1 cellular context compared by ENCODE assay signal in genomic region chr2:233349005-233349998, GRCh38.
TF ChIP-seq lines count a peak whose summit lies in the region.

No MANE protein-coding gene starts in this region.

TF ChIP-seq in HepG2, 621 proteins besides CTCF, POLR2A, EP300 and RAD21 (continued from another document and continues in another):
- no peak for TF ChIP-seq ZNF18 (CRISPR knock-in tag; IDR thresholded peaks at IDR 0.05; ENCODE audit: insufficient replicate concordance)
- no peak for TF ChIP-seq ZNF563 (CRISPR knock-in tag; IDR thresholded peaks at IDR 0.05)
- peak; percentile 44; the same call in 1 of the 2 replicates for TF ChIP-seq HDAC1 (CRISPR knock-in tag; IDR thresholded peaks at IDR 0.05)
- no peak for TF ChIP-seq ZNF256 (CRISPR knock-in tag; conservative IDR thresholded peaks at IDR 0.05)
- no peak for TF ChIP-seq POGZ (CRISPR knock-in tag; IDR thresholded peaks at IDR 0.05)
- no peak for TF ChIP-seq ZSCAN30 (CRISPR knock-in tag; IDR thresholded peaks at IDR 0.05)
- no peak for TF ChIP-seq HNRNPL (IDR thresholded peaks at IDR 0.05; ENCODE audit: low read depth, low read length)
- TF ChIP-seq ZFP36 (IDR thresholded peaks at IDR 0.05; ENCODE audit: borderline replicate concordance, low read depth, low read length, partially characterized antibody), result no peak
- TF ChIP-seq MXD1 (CRISPR knock-in tag; IDR thresholded peaks at IDR 0.05), result 0 out of 2 replicates have a peak, but pooled peaks have one; percentile 40
- TF ChIP-seq HIC2 (CRISPR knock-in tag; IDR thresholded peaks at IDR 0.05; ENCODE audit: low read depth), result no peak
- 0 out of 2 replicates have a peak, but pooled peaks have one; percentile 55 for TF ChIP-seq ZNF230 (CRISPR knock-in tag; IDR thresholded peaks at IDR 0.05)
- TF ChIP-seq RORA (CRISPR knock-in tag; IDR thresholded peaks at IDR 0.05), result no peak
- no peak for TF ChIP-seq GFI1 (CRISPR knock-in tag; IDR thresholded peaks at IDR 0.05; ENCODE audit: borderline replicate concordance)
- no peak; the same call in 1 of the 2 replicates for TF ChIP-seq ZNF337 (CRISPR knock-in tag; IDR thresholded peaks at IDR 0.05; ENCODE audit: borderline replicate concordance, low read depth)
- TF ChIP-seq AHR (CRISPR knock-in tag; IDR thresholded peaks at IDR 0.05), result no peak
- no peak for TF ChIP-seq ZNF737 (CRISPR knock-in tag; IDR thresholded peaks at IDR 0.05; ENCODE audit: borderline replicate concordance)
- no peak for TF ChIP-seq ZC3H13 (CRISPR knock-in tag; IDR thresholded peaks at IDR 0.05)
- peak; percentile 54; the same call in 1 of the 2 replicates for TF ChIP-seq FOXP4 (CRISPR knock-in tag; IDR thresholded peaks at IDR 0.05)
- TF ChIP-seq PITX1 (CRISPR knock-in tag; IDR thresholded peaks at IDR 0.05), result peak; percentile 24; the same call in 1 of the 2 replicates
- no peak for TF ChIP-seq ARID2 (CRISPR knock-in tag; IDR thresholded peaks at IDR 0.05; ENCODE audit: borderline replicate concordance)
- TF ChIP-seq ZNF75D (CRISPR knock-in tag; IDR thresholded peaks at IDR 0.05; ENCODE audit: borderline replicate concordance), result no peak
- no peak for TF ChIP-seq ZFYVE20 (CRISPR knock-in tag; IDR thresholded peaks at IDR 0.05; ENCODE audit: borderline replicate concordance, low read depth)
- TF ChIP-seq CBX2 (IDR thresholded peaks at IDR 0.05; ENCODE audit: low read depth, low read length), result no peak
- TF ChIP-seq CBX2 (CRISPR knock-in tag; IDR thresholded peaks at IDR 0.05; ENCODE audit: low read depth), result no peak
- TF ChIP-seq KLF6 (CRISPR knock-in tag; IDR thresholded peaks at IDR 0.05), result no peak
- TF ChIP-seq MATR3 (CRISPR knock-in tag; IDR thresholded peaks at IDR 0.05), result 0 out of 2 replicates have a peak, but pooled peaks have one; percentile 8
- TF ChIP-seq ZBED4 (CRISPR knock-in tag; IDR thresholded peaks at IDR 0.05; ENCODE audit: borderline replicate concordance), result 0 out of 2 replicates have a peak, but pooled peaks have one; percentile 32
- TF ChIP-seq ZNF160 (CRISPR knock-in tag; IDR thresholded peaks at IDR 0.05), result no peak
- TF ChIP-seq ZNF513 (CRISPR knock-in tag; conservative IDR thresholded peaks at IDR 0.05), result no peak
- no peak for TF ChIP-seq MIER2 (CRISPR knock-in tag; IDR thresholded peaks at IDR 0.05)
- no peak for TF ChIP-seq ZNF660 (CRISPR knock-in tag; IDR thresholded peaks at IDR 0.05; ENCODE audit: borderline replicate concordance, low read depth)
- TF ChIP-seq KAT7 (CRISPR knock-in tag; IDR thresholded peaks at IDR 0.05; ENCODE audit: borderline replicate concordance), result no peak
- no peak for TF ChIP-seq ZNF780A (CRISPR knock-in tag; IDR thresholded peaks at IDR 0.05)
- no peak for TF ChIP-seq ELF1 (CRISPR knock-in tag; IDR thresholded peaks at IDR 0.05)
- 0 out of 2 replicates have a peak, but pooled peaks have one; percentile 69 for TF ChIP-seq GTF3A (CRISPR knock-in tag; conservative IDR thresholded peaks at IDR 0.05)
- no peak for TF ChIP-seq CC2D1A (CRISPR knock-in tag; IDR thresholded peaks at IDR 0.05)
- no peak for TF ChIP-seq TFE3 (CRISPR knock-in tag; IDR thresholded peaks at IDR 0.05)
- no peak for TF ChIP-seq MBD4 (IDR thresholded peaks at IDR 0.05; ENCODE audit: borderline replicate concordance, low read length)
- TF ChIP-seq GMEB2 (CRISPR knock-in tag; IDR thresholded peaks at IDR 0.05; ENCODE audit: low read depth), result no peak
- no peak for TF ChIP-seq FIP1L1 (IDR thresholded peaks at IDR 0.05; ENCODE audit: borderline replicate concordance, insufficient read depth, low read depth, low read length)
- no peak for TF ChIP-seq ELF4 (CRISPR knock-in tag; IDR thresholded peaks at IDR 0.05; ENCODE audit: borderline replicate concordance)
- TF ChIP-seq CREM (IDR thresholded peaks at IDR 0.05), result no peak
- TF ChIP-seq CREM (CRISPR knock-in tag; IDR thresholded peaks at IDR 0.05), result no peak
- TF ChIP-seq ZNF605 (CRISPR knock-in tag; IDR thresholded peaks at IDR 0.05), result no peak; the same call in 1 of the 2 replicates
- no peak; the same call in 1 of the 2 replicates for TF ChIP-seq MYPOP (CRISPR knock-in tag; IDR thresholded peaks at IDR 0.05)
- TF ChIP-seq NAIF1 (CRISPR knock-in tag; IDR thresholded peaks at IDR 0.05; ENCODE audit: borderline replicate concordance), result no peak
- TF ChIP-seq EHMT2 (IDR thresholded peaks at IDR 0.05; ENCODE audit: borderline replicate concordance, low read depth, low read length), result no peak
- TF ChIP-seq MIXL1 (CRISPR knock-in tag; IDR thresholded peaks at IDR 0.05), result no peak; the same call in 1 of the 2 replicates
- TF ChIP-seq ZNF441 (CRISPR knock-in tag; IDR thresholded peaks at IDR 0.05; ENCODE audit: borderline replicate concordance), result no peak
- TF ChIP-seq SRSF9 (IDR thresholded peaks at IDR 0.05; ENCODE audit: borderline replicate concordance, insufficient read depth, low read depth, low read length, poor library complexity, severe bottlenecking), result no peak
- peak; percentile 47; the same call in 1 of the 2 replicates for TF ChIP-seq BORCS8-MEF2B (CRISPR knock-in tag; IDR thresholded peaks at IDR 0.05)
- TF ChIP-seq SSRP1 (CRISPR knock-in tag; IDR thresholded peaks at IDR 0.05), result no peak
